In the genomic region with DNA sequence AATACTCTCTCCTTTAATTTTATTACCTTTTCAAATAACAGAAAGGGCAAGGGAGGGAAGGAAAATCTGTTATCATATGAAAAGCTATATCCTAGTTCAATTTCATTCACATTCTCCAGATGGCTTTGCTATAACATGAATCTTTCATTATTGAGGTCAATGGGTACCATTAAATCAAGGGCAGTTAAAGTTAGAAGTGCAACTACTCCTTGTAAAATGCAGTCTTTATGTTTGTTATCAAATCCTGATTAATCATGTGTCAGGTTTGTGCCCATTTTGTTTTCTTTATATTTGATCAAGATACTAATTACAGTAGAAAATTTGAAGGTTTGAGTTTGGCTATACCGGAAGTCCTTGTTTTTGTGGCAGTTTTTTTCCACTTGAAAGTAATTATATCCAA, we compare ENCODE assay signal across 11 cellular contexts.
"Had no signal": no experiment of that assay in that cellular context is flagged by ENCODE, and none has a peak within 500 bp of the region (broad histone marks: within the 10 kb centered on the region; RNA-seq: fewer than 3 reads in every experiment).

No MANE protein-coding gene starts in this region.

- H3K27ac Mint-ChIP-seq: HFFc6, IgD-negative memory B cell had no signal

- H3K9me3 ChIP-seq: HAP-1 had no signal

- H3K36me3 Mint-ChIP-seq: IgD-negative memory B cell had no signal

- ATAC-seq: HCT116, HepG2 had no signal

- H3K4me3 Mint-ChIP-seq: HFFc6, IgD-negative memory B cell had no signal

- DNase-seq: GM23248, GOT3, H7, HFFc6, KBM-7 had no signal

- H3K36me3 ChIP-seq: HAP-1 had no signal

- H3K4me1 ChIP-seq: HAP-1 had no signal

- H3K4me1 Mint-ChIP-seq: IgD-negative memory B cell had no signal

- H3K27ac ChIP-seq: GM23248, HL-60, KMS-11 had no signal

- H3K4me3 ChIP-seq: GM23248, HAP-1 had no signal

- H3K27me3 Mint-ChIP-seq: IgD-negative memory B cell had no signal
